Comparison of ENCODE assay signal across 1 cellular context in genomic region chr1:6105218-6105679, GRCh38.
TF ChIP-seq lines count a peak whose summit lies in the region.

No MANE protein-coding gene starts in this region.

TF ChIP-seq in SK-N-SH, 30 proteins besides CTCF, POLR2A, EP300 and RAD21 (continued from another document):
- TF ChIP-seq PBX3 (IDR thresholded peaks at IDR 0.05), result no peak
- TF ChIP-seq FOXJ3 (CRISPR knock-in tag; IDR thresholded peaks at IDR 0.05), result no peak
- TF ChIP-seq NRF1 (IDR thresholded peaks at IDR 0.05; ENCODE audit: low read depth, low read length), result no peak
- TF ChIP-seq FOSL2 (IDR thresholded peaks at IDR 0.05; ENCODE audit: borderline replicate concordance, low read depth), result no peak
- TF ChIP-seq FOXM1 (IDR thresholded peaks at IDR 0.05; ENCODE audit: low read depth), result no peak
- no peak for TF ChIP-seq ELF1 (IDR thresholded peaks at IDR 0.05)
- TF ChIP-seq MAX (IDR thresholded peaks at IDR 0.05; ENCODE audit: low read depth), result no peak
- TF ChIP-seq SIN3A (IDR thresholded peaks at IDR 0.05; ENCODE audit: borderline replicate concordance, low read depth, low read length), result no peak
- no peak for TF ChIP-seq TCF12 (IDR thresholded peaks at IDR 0.05)
- no peak for TF ChIP-seq RXRA (IDR thresholded peaks at IDR 0.05; ENCODE audit: borderline replicate concordance, low read depth)
- no peak for TF ChIP-seq POLR2AphosphoS5 (IDR thresholded peaks at IDR 0.05; ENCODE audit: low read depth, low read length)
- TF ChIP-seq REST (IDR thresholded peaks at IDR 0.05; ENCODE audit: low read depth, low read length), result no peak
- no peak for TF ChIP-seq ZBTB33 (IDR thresholded peaks at IDR 0.05; ENCODE audit: borderline replicate concordance, low read depth)
- no peak for TF ChIP-seq MXI1 (IDR thresholded peaks at IDR 0.05; ENCODE audit: low read depth, low read length)
